Comparison of ENCODE assay signal across 23 cellular contexts in the genomic region with DNA sequence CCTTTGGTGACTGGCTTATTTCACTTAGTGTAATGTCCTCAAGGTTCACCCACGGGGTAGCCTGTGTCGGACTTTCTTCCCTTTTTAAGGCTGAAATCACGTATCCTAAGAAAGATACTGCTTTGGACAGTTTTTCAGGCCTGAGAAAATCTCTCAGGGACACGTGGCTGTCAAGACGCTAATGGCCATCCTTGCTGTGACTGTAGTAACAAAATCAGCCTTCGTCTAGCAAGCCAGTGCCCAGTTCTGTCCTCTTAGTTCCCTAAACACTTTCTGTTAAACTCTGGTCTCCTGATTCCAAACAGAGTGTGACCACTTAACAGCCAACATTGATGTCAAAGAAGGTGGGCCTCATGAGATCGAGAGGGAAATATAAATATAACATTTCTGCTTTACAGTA.
"Had no signal": no experiment of that assay in that cellular context is flagged by ENCODE, and none has a peak within 500 bp of the region (broad histone marks: within the 10 kb centered on the region; RNA-seq: fewer than 3 reads in every experiment).

No MANE protein-coding gene starts in this region.

- H3K36me3 ChIP-seq: ovary, right lobe of liver, stomach, thyroid gland had no signal

- ATAC-seq: left lobe of liver; naive thymus-derived CD4-positive, alpha-beta T cell; stimulated activated effector memory CD8-positive, alpha-beta T cell treated with anti-CD3 and anti-CD28 coated beads, Interleukin-12 subunit alpha, Interleukin-12 subunit beta, amount 100 ng/mL, for 72 hours had no signal

- H3K27ac Mint-ChIP-seq: nephron progenitor cell; stimulated activated effector memory CD8-positive, alpha-beta T cell treated with anti-CD3 and anti-CD28 coated beads, Interleukin-12 subunit alpha, Interleukin-12 subunit beta, amount 100 ng/mL, for 72 hours had no signal

- H3K4me1 ChIP-seq: right lobe of liver, thyroid gland had no signal

- H3K27ac ChIP-seq: ovary, right lobe of liver, stomach, thyroid gland had no signal

- FAIRE-seq: colon, frontal cortex, keratinocyte, small intestine had no signal

- H3K9me3 ChIP-seq: ovary, right lobe of liver, stomach, thyroid gland had no signal

- H3K27me3 ChIP-seq: ovary, right lobe of liver, thyroid gland had no signal

- H3K4me3 ChIP-seq: ovary, right lobe of liver, stomach, thyroid gland had no signal

- H3K9me3 Mint-ChIP-seq: naive thymus-derived CD4-positive, alpha-beta T cell; stimulated activated effector memory CD8-positive, alpha-beta T cell treated with anti-CD3 and anti-CD28 coated beads, Interleukin-12 subunit alpha, Interleukin-12 subunit beta, amount 100 ng/mL, for 72 hours had no signal

- H3K4me3 Mint-ChIP-seq: naive thymus-derived CD4-positive, alpha-beta T cell; nephron progenitor cell; stimulated activated effector memory CD8-positive, alpha-beta T cell treated with anti-CD3 and anti-CD28 coated beads, Interleukin-12 subunit alpha, Interleukin-12 subunit beta, amount 100 ng/mL, for 72 hours had no signal

- H3K4me1 Mint-ChIP-seq: stimulated activated effector memory CD8-positive, alpha-beta T cell treated with anti-CD3 and anti-CD28 coated beads, Interleukin-12 subunit alpha, Interleukin-12 subunit beta, amount 100 ng/mL, for 72 hours had no signal

- DNase-seq: dorsolateral prefrontal cortex; effector CD4-positive, alpha-beta T cell; head of caudate nucleus; mesendoderm; midbrain; naive thymus-derived CD4-positive, alpha-beta T cell; nephron progenitor cell; occipital lobe; ovary; right lobe of liver; small intestine; stimulated activated CD4-positive, alpha-beta T cell treated with anti-CD3 and anti-CD28 coated beads, Interleukin-12 subunit alpha, Interleukin-12 subunit beta, amount 100 ng/mL, for 4 hours; stimulated activated CD4-positive, alpha-beta T cell treated with anti-CD3 and anti-CD28 coated beads, Interleukin-1b, Interleukin-23, amount 100 ng/mL, for 48 hours; stimulated activated CD4-positive, alpha-beta T cell treated with anti-CD3 and anti-CD28 coated beads, Interleukin-4, amount 100 ng/mL, for 24 hours; stimulated activated naive CD4-positive, alpha-beta T cell treated with Interleukin-2 at 50 U/mL for 16 hours; stomach; thyroid gland; trophoblast cell had no signal

- H3K36me3 Mint-ChIP-seq: naive thymus-derived CD4-positive, alpha-beta T cell; stimulated activated effector memory CD8-positive, alpha-beta T cell treated with anti-CD3 and anti-CD28 coated beads, Interleukin-12 subunit alpha, Interleukin-12 subunit beta, amount 100 ng/mL, for 72 hours had no signal
